In genomic region chr5:168486136-168486879, GRCh38 we compare ENCODE assay signal across 8 cellular contexts.
DNase-seq lines count a peak whose midpoint lies in the region; ATAC-seq lines count a peak whose summit lies in the region.

TSS of gene RARS1 (plus strand) at chr5:168486471. CDS start at chr5:168486499, 28 bp downstream.

- DNase-seq in CD1c-positive myeloid dendritic cell (ENCODE audit: extremely low spot score) (peak; percentile 95), NCI-H69 (lab: John Stamatoyannopoulos, UW) (peak; percentile 96), dedifferentiated amniotic fluid mesenchymal stem cell (ENCODE audit: extremely low spot score) (peak; percentile 98), left kidney (ENCODE audit: low read depth, low spot score) (peak; percentile 98)
- peak; percentile 85 for DNase-seq in activated CD4-positive, alpha-beta T cell treated with anti-CD3 and anti-CD28 coated beads, Interleukin-2, amount 50 U/mL, for 1 hour
- peak; percentile 92 to 93 for DNase-seq in stimulated activated CD4-positive, alpha-beta T cell treated with anti-CD3 and anti-CD28 coated beads, Interleukin-2, amount 100 ng/mL, for 24 hours

- ATAC-seq in GM19351 (IDR thresholded peaks at IDR 0.05; ENCODE audit: unreplicated experiment), result peak; percentile 81
- peak; percentile 86 for ATAC-seq in HG03521 (IDR thresholded peaks at IDR 0.05; ENCODE audit: unreplicated experiment)

Comparison
In these comparisons a context has a peak if more than half of its experiments do, and no peak if none do; other contexts are left out.
1. Peak in every context shown above with its lines: DNase-seq and ATAC-seq.